Comparison of ENCODE assay signal across 21 cellular contexts in the genomic region with DNA sequence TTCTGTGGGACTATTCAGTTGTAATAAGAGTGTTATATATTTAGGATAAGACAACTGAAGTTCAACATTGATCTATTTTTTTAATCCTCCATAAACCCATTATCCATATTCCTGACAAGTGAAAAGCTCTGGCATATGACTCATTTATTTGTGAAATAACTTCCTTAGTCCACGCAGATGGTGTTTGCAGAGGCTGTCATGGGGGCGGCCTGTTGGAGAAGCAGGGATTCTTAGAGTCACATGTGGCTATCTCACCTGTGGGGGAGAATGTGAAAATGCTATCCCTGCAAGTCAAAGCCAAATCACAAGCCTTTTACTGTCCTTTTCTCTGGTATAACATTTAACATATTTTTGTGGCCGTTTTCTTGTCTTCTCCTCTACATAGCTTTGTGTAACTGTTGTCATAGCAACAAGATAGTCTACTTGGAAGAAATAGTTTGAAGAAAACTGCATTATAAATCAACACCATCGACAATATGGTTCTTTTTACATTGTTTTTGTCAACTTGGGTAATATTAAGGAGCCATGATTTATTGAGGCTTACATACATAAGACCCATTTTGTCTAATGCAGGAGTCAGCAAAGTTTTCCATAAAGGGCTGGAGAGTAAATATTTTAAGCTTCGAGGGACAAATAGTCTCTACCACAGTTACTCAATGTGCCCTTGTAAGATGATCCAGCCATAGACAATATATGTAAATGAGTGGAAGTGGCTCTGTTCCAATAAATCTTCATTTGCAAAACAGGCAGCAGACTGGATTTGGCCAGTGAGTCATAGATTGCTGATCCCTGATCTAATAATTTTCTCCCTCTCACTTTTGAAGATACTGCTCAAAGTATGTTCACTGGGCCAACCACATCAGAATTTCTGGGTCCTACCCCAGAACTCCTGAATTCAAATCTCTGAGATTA.
DNase-seq lines count a peak whose midpoint lies in the region; TF ChIP-seq lines count a peak whose summit lies in the region.
"Had no signal": no experiment of that assay in that cellular context is flagged by ENCODE, and none has a peak within 500 bp of the region (broad histone marks: within the 10 kb centered on the region; RNA-seq: fewer than 3 reads in every experiment).

No MANE protein-coding gene starts in this region.

- H3K23ac ChIP-seq in mesendoderm (ENCODE audit: low read length): no peak overlapping the region

- no peak overlapping the region for H3K18ac ChIP-seq in mesendoderm (ENCODE audit: low read length)

- H3K9me2 ChIP-seq in MM.1S (replicated peaks; ENCODE audit: insufficient read depth, low read length): no peaks in the 10 kb centered on the region

- H3K79me2 ChIP-seq in mesendoderm (ENCODE audit: control insufficient read depth, insufficient read depth, low read length) (no peaks in the 10 kb centered on the region), MM.1S (ENCODE audit: low read length) (no peaks in the 10 kb centered on the region)

- H3K9ac ChIP-seq in mesendoderm (ENCODE audit: low read length) (no peak overlapping the region), MM.1S (ENCODE audit: low read length) (no peak overlapping the region)
- H3K9ac ChIP-seq: BLaER1 treated with 17β-estradiol and CSF1 and Interleukin-3, amounts not matched to agents 10 nM and 100 nM had no signal

- no peak overlapping the region for H3K4me3 ChIP-seq in HAP-1
- no peak overlapping the region for H3K4me3 ChIP-seq in epithelial cell of esophagus (ENCODE audit: low read length)
- no peak overlapping the region for H3K4me3 ChIP-seq in skeletal muscle cell (ENCODE audit: low read depth, low read length)
- no peak overlapping the region for H3K4me3 ChIP-seq in mesendoderm (ENCODE audit: low read length)
- no peak overlapping the region for H3K4me3 ChIP-seq in MM.1S (ENCODE audit: low read length)
- H3K4me3 ChIP-seq: BLaER1 treated with 17β-estradiol and CSF1 and Interleukin-3, amounts not matched to agents 10 nM and 100 nM; cardiac muscle cell; left ventricle myocardium inferior; pancreas; transverse colon had no signal

- H3K4me1 ChIP-seq in HAP-1 (peaks cover 17% of the 10 kb centered on the region), mesendoderm (ENCODE audit: control insufficient read depth, low read depth, low read length) (no peaks in the 10 kb centered on the region), MM.1S (ENCODE audit: low read length) (no peaks in the 10 kb centered on the region)
- H3K4me1 ChIP-seq: left ventricle myocardium inferior, pancreas, transverse colon had no signal

- DNase-seq in HAP-1 (ENCODE audit: low spot score in 2 of 2) (peak; percentile 16 to 54), NCI-H510A treated with DMSO at 0.1 percent for 48 hours (lab: John Stamatoyannopoulos, UW) (peak; percentile 55), epithelial cell of esophagus (ENCODE audit: low read depth) (peak; percentile 70), skeletal muscle cell (ENCODE audit: low read depth) (peak; percentile 0), mesendoderm (no peak), MM.1S (no peak)
- DNase-seq in activated CD8-positive, alpha-beta memory T cell treated with anti-CD3 and anti-CD28 coated beads for 24 hours: no peak
- DNase-seq: activated CD4-positive, alpha-beta memory T cell treated with anti-CD3 and anti-CD28 coated beads for 36 hours; activated T-cell treated with anti-CD3 and anti-CD28 coated beads, Interleukin-2, amount 50 U/mL, for 48 hours; DMS79; effector CD8-positive, alpha-beta T cell; left ventricle myocardium inferior; NCI-H1105; NCI-H345; pancreas; PC-3; stimulated activated CD4-positive, alpha-beta T cell treated with anti-CD3 and anti-CD28 coated beads, Interleukin-12 subunit alpha, Interleukin-12 subunit beta, amount 100 ng/mL, for 4 hours; stimulated activated naive CD4-positive, alpha-beta T cell; transverse colon had no signal

- no CpG with 5 or more reads among the region's 5 CpGs for WGBS in mesendoderm (ENCODE audit: extremely low coverage, insufficient coverage, low lambda C conversion rate)

- in situ Hi-C loops in HAP-1 (cut with MboI; ENCODE audit: low sequenced_read_pairs): no loop called here

- H2BK5ac ChIP-seq in mesendoderm (ENCODE audit: low read length): no peak overlapping the region

- H3K27me3 ChIP-seq in HAP-1 (ENCODE audit: low read depth) (no peaks in the 10 kb centered on the region), mesendoderm (ENCODE audit: insufficient read depth, low read length, poor library complexity) (no peaks in the 10 kb centered on the region), MM.1S (replicated peaks; ENCODE audit: insufficient read depth, low read length) (no peaks in the 10 kb centered on the region)
- H3K27me3 ChIP-seq: BLaER1 treated with 17β-estradiol and CSF1 and Interleukin-3, amounts not matched to agents 10 nM and 100 nM; cardiac muscle cell; pancreas; transverse colon had no signal

- no peak overlapping the region for H3K4ac ChIP-seq in mesendoderm (ENCODE audit: low read depth, low read length)

- no peak overlapping the region for H3K56ac ChIP-seq in mesendoderm (ENCODE audit: low read length)

- no peak for TF ChIP-seq CTCF in epithelial cell of esophagus (IDR thresholded peaks at IDR 0.05; ENCODE audit: insufficient read depth, low read depth, low read length, missing control alignments)
- TF ChIP-seq CTCF in MM.1S (IDR thresholded peaks at IDR 0.05; ENCODE audit: low read length): no peak

- no peak overlapping the region for H2AK5ac ChIP-seq in mesendoderm (ENCODE audit: low read length)

- no peak overlapping the region for H2AFZ ChIP-seq in MM.1S (ENCODE audit: low read length)

- no peak overlapping the region for H4K8ac ChIP-seq in mesendoderm (ENCODE audit: low read depth, low read length)

- H2BK120ac ChIP-seq in mesendoderm (ENCODE audit: low read depth, low read length): no peak overlapping the region

- no peak overlapping the region for H4K5ac ChIP-seq in mesendoderm (ENCODE audit: low read length)

- H4K20me1 ChIP-seq in MM.1S (ENCODE audit: insufficient read depth, low read length): no peaks in the 10 kb centered on the region
- H4K20me1 ChIP-seq: BLaER1 treated with 17β-estradiol and CSF1 and Interleukin-3, amounts not matched to agents 10 nM and 100 nM had no signal

- H3K4me2 ChIP-seq in mesendoderm (ENCODE audit: low read length): no peak overlapping the region
- H3K4me2 ChIP-seq in MM.1S (ENCODE audit: low read depth, low read length): no peak overlapping the region
- H3K4me2 ChIP-seq: BLaER1 treated with 17β-estradiol and CSF1 and Interleukin-3, amounts not matched to agents 10 nM and 100 nM had no signal

- H3K36me3 ChIP-seq in HAP-1 (replicated peaks) (no peaks in the 10 kb centered on the region), mesendoderm (ENCODE audit: control insufficient read depth, insufficient read depth, low read length) (no peaks in the 10 kb centered on the region), MM.1S (replicated peaks; ENCODE audit: insufficient read depth, low read length) (no peaks in the 10 kb centered on the region)
- H3K36me3 ChIP-seq: BLaER1 treated with 17β-estradiol and CSF1 and Interleukin-3, amounts not matched to agents 10 nM and 100 nM; cardiac muscle cell; left ventricle myocardium inferior; pancreas; transverse colon had no signal

- H3F3A ChIP-seq in MM.1S (ENCODE audit: insufficient read depth, low read length): no peaks in the 10 kb centered on the region

- no peaks in the 10 kb centered on the region for H3K9me3 ChIP-seq in HAP-1
- H3K9me3 ChIP-seq in MM.1S (replicated peaks; ENCODE audit: insufficient read depth, low read length): no peaks in the 10 kb centered on the region
- H3K9me3 ChIP-seq: pancreas, transverse colon had no signal

- H3K79me1 ChIP-seq in mesendoderm (ENCODE audit: low read length): no peaks in the 10 kb centered on the region

- no peak overlapping the region for H2BK15ac ChIP-seq in mesendoderm (replicated peaks; ENCODE audit: low read depth)

- no peak overlapping the region for H3K27ac ChIP-seq in mesendoderm (ENCODE audit: low read depth, low read length)
- no peak overlapping the region for H3K27ac ChIP-seq in MM.1S (ENCODE audit: low read length)
- H3K27ac ChIP-seq: BLaER1 treated with 17β-estradiol and CSF1 and Interleukin-3, amounts not matched to agents 10 nM and 100 nM; cardiac muscle cell; left ventricle myocardium inferior; pancreas; transverse colon had no signal

Comparison
In these comparisons a context has a peak if more than half of its experiments do, and no peak if none do; other contexts are left out.
1. DNase-seq: peak in HAP-1 (2 of 2), NCI-H510A treated with DMSO at 0.1 percent for 48 hours (single experiment), epithelial cell of esophagus (single experiment) and skeletal muscle cell (single experiment); none in mesendoderm (single experiment), activated CD8-positive, alpha-beta memory T cell treated with anti-CD3 and anti-CD28 coated beads for 24 hours (single experiment) and MM.1S (single experiment).